ENCODE assay signal across 19 cellular contexts in genomic region chr3:156353535-156353934, GRCh38.
"Had no signal": no experiment of that assay in that cellular context is flagged by ENCODE, and none has a peak within 500 bp of the region (broad histone marks: within the 10 kb centered on the region; RNA-seq: fewer than 3 reads in every experiment).

No MANE protein-coding gene starts in this region.

- H3K27me3 ChIP-seq: brain microvascular endothelial cell, spleen had no signal

- H3K9me3 Mint-ChIP-seq: activated naive CD4-positive, alpha-beta T cell treated with anti-CD3 and anti-CD28 coated beads, Interleukin-2, amount 50 U/mL, for 72 hours; activated T-cell treated with anti-CD3 and anti-CD28 coated beads, Interleukin-2, amount 50 U/mL, for 24 hours; endodermal cell; naive B cell; stimulated activated naive B cell treated with anti-CD40 and anti-IgM and Interleukin-4, amounts not matched to agents 10 μg/mL and 1 μg/mL and 100 μg/mL, for 72 hours; T-helper 2 cell treated with Interferon-gamma antibody and Interleukin-4, amounts not matched to agents 5 μg/mL and 100 μg/mL, for 36 hours had no signal

- DNase-seq: activated CD4-positive, alpha-beta T cell treated with anti-CD3 and anti-CD28 coated beads for 1 hour; activated CD4-positive, alpha-beta T cell treated with anti-CD3 and anti-CD28 coated beads, Interleukin-2, amount 50 U/mL, for 48 hours; activated CD8-positive, alpha-beta memory T cell treated with anti-CD3 and anti-CD28 coated beads, Interleukin-2, amount 10 ng/mL, durations not matched to agents 7 days and 5 days; activated effector memory CD4-positive, alpha-beta T cell treated with Interleukin-2 at 50 U/mL for 16 hours; activated T-cell treated with anti-CD3 and anti-CD28 coated beads, Interleukin-2, amount 50 U/mL, for 24 hours; amniotic stem cell; brain microvascular endothelial cell; cerebellar nuclear complex; dermis blood vessel endothelial cell; endodermal cell; erythroblast; left cardiac atrium; naive B cell; spleen; stimulated activated CD4-positive, alpha-beta T cell treated with anti-CD3 and anti-CD28 coated beads, Interleukin-1b, Interleukin-23, amount 100 ng/mL, for 48 hours; stimulated activated naive B cell treated with anti-CD40 and anti-IgM and Interleukin-4, amounts not matched to agents 10 μg/mL and 1 μg/mL and 100 μg/mL, for 72 hours had no signal

- H3K4me3 ChIP-seq: lung, spleen had no signal

- H3K27ac Mint-ChIP-seq: activated CD8-positive, alpha-beta memory T cell treated with anti-CD3 and anti-CD28 coated beads, Interleukin-2, amount 10 ng/mL, durations not matched to agents 7 days and 5 days; activated naive CD4-positive, alpha-beta T cell treated with anti-CD3 and anti-CD28 coated beads, Interleukin-2, amount 50 U/mL, for 72 hours; activated T-cell treated with anti-CD3 and anti-CD28 coated beads, Interleukin-2, amount 50 U/mL, for 24 hours; endodermal cell; stimulated activated naive B cell treated with anti-CD40 and anti-IgM and Interleukin-4, amounts not matched to agents 10 μg/mL and 1 μg/mL and 100 μg/mL, for 72 hours; T-helper 2 cell treated with Interferon-gamma antibody and Interleukin-4, amounts not matched to agents 5 μg/mL and 100 μg/mL, for 36 hours had no signal

- H3K27me3 Mint-ChIP-seq: activated T-cell treated with anti-CD3 and anti-CD28 coated beads, Interleukin-2, amount 50 U/mL, for 24 hours had no signal

- H3K9me3 ChIP-seq: spleen had no signal

- H3K27ac ChIP-seq: brain microvascular endothelial cell, spleen had no signal

- H3K36me3 ChIP-seq: brain microvascular endothelial cell, spleen had no signal

- H3K4me3 Mint-ChIP-seq: activated CD8-positive, alpha-beta memory T cell treated with anti-CD3 and anti-CD28 coated beads, Interleukin-2, amount 10 ng/mL, durations not matched to agents 7 days and 5 days; activated T-cell treated with anti-CD3 and anti-CD28 coated beads, Interleukin-2, amount 50 U/mL, for 24 hours; endodermal cell; naive B cell; stimulated activated naive B cell treated with anti-CD40 and anti-IgM and Interleukin-4, amounts not matched to agents 10 μg/mL and 1 μg/mL and 100 μg/mL, for 72 hours; T-helper 2 cell treated with Interferon-gamma antibody and Interleukin-4, amounts not matched to agents 5 μg/mL and 100 μg/mL, for 36 hours had no signal

- H3K4me1 ChIP-seq: spleen had no signal

- H3K36me3 Mint-ChIP-seq: activated CD8-positive, alpha-beta memory T cell treated with anti-CD3 and anti-CD28 coated beads, Interleukin-2, amount 10 ng/mL, durations not matched to agents 7 days and 5 days; activated naive CD4-positive, alpha-beta T cell treated with anti-CD3 and anti-CD28 coated beads, Interleukin-2, amount 50 U/mL, for 72 hours; naive B cell; stimulated activated naive B cell treated with anti-CD40 and anti-IgM and Interleukin-4, amounts not matched to agents 10 μg/mL and 1 μg/mL and 100 μg/mL, for 72 hours had no signal

- H3K4me1 Mint-ChIP-seq: activated CD8-positive, alpha-beta memory T cell treated with anti-CD3 and anti-CD28 coated beads, Interleukin-2, amount 10 ng/mL, durations not matched to agents 7 days and 5 days; naive B cell; stimulated activated naive B cell treated with anti-CD40 and anti-IgM and Interleukin-4, amounts not matched to agents 10 μg/mL and 1 μg/mL and 100 μg/mL, for 72 hours had no signal

- ATAC-seq: activated CD8-positive, alpha-beta memory T cell treated with anti-CD3 and anti-CD28 coated beads, Interleukin-2, amount 10 ng/mL, durations not matched to agents 7 days and 5 days; activated naive CD4-positive, alpha-beta T cell treated with anti-CD3 and anti-CD28 coated beads, Interleukin-2, amount 50 U/mL, for 72 hours; stimulated activated naive B cell treated with anti-CD40 and anti-IgM and Interleukin-4, amounts not matched to agents 10 μg/mL and 1 μg/mL and 100 μg/mL, for 72 hours had no signal
